Comparison of ENCODE assay signal across 1 cellular context in the genomic region with DNA sequence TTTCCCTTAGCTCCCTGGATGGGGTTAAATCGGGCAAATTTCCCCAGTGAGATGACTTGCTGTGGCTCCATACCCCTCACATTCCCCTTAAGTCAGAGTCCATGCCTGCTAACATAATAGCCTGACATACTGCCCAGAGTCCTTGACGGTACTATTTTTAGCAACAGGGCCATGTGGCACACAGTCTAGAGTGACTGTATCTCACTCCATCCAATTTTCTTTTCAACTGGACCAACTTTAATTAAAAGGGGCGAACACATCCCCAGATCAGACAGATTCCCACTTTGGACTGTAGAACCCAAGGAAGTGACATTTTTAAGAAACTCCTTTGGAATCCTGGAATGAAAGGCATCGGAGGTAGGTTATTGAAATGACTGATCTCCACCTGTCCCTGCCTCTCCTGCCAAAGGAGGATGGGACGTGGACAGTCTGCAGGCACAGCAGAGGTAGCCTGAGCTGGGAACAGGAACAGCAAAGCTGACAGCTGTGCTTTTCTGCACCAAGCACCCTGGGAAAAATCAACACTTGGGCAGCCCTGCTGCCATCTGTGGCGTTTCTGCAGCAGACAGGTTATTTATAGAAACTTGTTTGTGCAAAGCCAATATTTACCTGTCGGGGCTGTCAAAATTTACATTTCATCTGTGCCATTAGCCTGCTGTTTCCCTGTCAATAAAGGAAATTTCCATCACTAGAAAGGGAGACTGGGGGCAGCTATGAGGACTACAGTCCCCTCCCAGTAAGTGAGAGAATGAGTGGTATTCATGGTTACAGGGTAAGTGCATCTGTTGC.
A peak's percentile ranks its signal among the peaks of the same experiment; 100 is the strongest.
TF ChIP-seq lines count a peak whose summit lies in the region.

No MANE protein-coding gene starts in this region.

TF ChIP-seq in HepG2, 621 proteins besides CTCF, POLR2A, EP300 and RAD21 (continued from another document and continues in another):
- TF ChIP-seq, protein P1, sequence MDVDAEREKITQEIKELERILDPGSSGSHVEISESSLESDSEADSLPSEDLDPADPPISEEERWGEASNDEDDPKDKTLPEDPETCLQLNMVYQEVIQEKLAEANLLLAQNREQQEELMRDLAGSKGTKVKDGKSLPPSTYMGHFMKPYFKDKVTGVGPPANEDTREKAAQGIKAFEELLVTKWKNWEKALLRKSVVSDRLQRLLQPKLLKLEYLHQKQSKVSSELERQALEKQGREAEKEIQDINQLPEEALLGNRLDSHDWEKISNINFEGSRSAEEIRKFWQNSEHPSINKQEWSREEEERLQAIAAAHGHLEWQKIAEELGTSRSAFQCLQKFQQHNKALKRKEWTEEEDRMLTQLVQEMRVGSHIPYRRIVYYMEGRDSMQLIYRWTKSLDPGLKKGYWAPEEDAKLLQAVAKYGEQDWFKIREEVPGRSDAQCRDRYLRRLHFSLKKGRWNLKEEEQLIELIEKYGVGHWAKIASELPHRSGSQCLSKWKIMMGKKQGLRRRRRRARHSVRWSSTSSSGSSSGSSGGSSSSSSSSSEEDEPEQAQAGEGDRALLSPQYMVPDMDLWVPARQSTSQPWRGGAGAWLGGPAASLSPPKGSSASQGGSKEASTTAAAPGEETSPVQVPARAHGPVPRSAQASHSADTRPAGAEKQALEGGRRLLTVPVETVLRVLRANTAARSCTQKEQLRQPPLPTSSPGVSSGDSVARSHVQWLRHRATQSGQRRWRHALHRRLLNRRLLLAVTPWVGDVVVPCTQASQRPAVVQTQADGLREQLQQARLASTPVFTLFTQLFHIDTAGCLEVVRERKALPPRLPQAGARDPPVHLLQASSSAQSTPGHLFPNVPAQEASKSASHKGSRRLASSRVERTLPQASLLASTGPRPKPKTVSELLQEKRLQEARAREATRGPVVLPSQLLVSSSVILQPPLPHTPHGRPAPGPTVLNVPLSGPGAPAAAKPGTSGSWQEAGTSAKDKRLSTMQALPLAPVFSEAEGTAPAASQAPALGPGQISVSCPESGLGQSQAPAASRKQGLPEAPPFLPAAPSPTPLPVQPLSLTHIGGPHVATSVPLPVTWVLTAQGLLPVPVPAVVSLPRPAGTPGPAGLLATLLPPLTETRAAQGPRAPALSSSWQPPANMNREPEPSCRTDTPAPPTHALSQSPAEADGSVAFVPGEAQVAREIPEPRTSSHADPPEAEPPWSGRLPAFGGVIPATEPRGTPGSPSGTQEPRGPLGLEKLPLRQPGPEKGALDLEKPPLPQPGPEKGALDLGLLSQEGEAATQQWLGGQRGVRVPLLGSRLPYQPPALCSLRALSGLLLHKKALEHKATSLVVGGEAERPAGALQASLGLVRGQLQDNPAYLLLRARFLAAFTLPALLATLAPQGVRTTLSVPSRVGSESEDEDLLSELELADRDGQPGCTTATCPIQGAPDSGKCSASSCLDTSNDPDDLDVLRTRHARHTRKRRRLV (CRISPR knock-in tag; IDR thresholded peaks at IDR 0.05): 0 out of 2 replicates have a peak, but pooled peaks have one; percentile 61
- TF ChIP-seq, protein P2, sequence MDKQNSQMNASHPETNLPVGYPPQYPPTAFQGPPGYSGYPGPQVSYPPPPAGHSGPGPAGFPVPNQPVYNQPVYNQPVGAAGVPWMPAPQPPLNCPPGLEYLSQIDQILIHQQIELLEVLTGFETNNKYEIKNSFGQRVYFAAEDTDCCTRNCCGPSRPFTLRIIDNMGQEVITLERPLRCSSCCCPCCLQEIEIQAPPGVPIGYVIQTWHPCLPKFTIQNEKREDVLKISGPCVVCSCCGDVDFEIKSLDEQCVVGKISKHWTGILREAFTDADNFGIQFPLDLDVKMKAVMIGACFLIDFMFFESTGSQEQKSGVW (CRISPR knock-in tag; IDR thresholded peaks at IDR 0.05; ENCODE audit: borderline replicate concordance): no peak
- peak; percentile 98 for TF ChIP-seq FOXK1 (CRISPR knock-in tag; IDR thresholded peaks at IDR 0.05; ENCODE audit: borderline replicate concordance, low read depth)
- TF ChIP-seq ZNF713 (CRISPR knock-in tag; IDR thresholded peaks at IDR 0.05): no peak
- TF ChIP-seq, protein P3, sequence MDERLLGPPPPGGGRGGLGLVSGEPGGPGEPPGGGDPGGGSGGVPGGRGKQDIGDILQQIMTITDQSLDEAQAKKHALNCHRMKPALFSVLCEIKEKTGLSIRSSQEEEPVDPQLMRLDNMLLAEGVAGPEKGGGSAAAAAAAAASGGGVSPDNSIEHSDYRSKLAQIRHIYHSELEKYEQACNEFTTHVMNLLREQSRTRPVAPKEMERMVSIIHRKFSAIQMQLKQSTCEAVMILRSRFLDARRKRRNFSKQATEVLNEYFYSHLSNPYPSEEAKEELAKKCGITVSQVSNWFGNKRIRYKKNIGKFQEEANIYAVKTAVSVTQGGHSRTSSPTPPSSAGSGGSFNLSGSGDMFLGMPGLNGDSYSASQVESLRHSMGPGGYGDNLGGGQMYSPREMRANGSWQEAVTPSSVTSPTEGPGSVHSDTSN (CRISPR knock-in tag; IDR thresholded peaks at IDR 0.05): 0 out of 2 replicates have a peak, but pooled peaks have one; percentile 37
- TF ChIP-seq, protein P4, sequence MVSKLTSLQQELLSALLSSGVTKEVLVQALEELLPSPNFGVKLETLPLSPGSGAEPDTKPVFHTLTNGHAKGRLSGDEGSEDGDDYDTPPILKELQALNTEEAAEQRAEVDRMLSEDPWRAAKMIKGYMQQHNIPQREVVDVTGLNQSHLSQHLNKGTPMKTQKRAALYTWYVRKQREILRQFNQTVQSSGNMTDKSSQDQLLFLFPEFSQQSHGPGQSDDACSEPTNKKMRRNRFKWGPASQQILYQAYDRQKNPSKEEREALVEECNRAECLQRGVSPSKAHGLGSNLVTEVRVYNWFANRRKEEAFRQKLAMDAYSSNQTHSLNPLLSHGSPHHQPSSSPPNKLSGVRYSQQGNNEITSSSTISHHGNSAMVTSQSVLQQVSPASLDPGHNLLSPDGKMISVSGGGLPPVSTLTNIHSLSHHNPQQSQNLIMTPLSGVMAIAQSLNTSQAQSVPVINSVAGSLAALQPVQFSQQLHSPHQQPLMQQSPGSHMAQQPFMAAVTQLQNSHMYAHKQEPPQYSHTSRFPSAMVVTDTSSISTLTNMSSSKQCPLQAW (CRISPR knock-in tag; IDR thresholded peaks at IDR 0.05): peak; percentile 89
- TF ChIP-seq, protein P5, sequence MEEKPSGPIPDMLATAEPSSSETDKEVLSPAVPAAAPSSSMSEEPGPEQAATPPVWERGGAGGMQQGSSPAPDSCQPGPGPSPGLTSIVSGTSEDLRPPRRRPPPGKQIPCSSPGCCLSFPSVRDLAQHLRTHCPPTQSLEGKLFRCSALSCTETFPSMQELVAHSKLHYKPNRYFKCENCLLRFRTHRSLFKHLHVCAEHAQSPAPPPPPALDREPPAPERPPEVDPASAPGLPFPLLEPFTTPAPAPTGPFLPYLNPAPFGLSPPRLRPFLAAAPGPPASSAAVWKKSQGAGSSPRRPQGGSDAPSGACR (CRISPR knock-in tag; IDR thresholded peaks at IDR 0.05): peak; percentile 86; the same call in 1 of the 2 replicates
- TF ChIP-seq, protein P6, sequence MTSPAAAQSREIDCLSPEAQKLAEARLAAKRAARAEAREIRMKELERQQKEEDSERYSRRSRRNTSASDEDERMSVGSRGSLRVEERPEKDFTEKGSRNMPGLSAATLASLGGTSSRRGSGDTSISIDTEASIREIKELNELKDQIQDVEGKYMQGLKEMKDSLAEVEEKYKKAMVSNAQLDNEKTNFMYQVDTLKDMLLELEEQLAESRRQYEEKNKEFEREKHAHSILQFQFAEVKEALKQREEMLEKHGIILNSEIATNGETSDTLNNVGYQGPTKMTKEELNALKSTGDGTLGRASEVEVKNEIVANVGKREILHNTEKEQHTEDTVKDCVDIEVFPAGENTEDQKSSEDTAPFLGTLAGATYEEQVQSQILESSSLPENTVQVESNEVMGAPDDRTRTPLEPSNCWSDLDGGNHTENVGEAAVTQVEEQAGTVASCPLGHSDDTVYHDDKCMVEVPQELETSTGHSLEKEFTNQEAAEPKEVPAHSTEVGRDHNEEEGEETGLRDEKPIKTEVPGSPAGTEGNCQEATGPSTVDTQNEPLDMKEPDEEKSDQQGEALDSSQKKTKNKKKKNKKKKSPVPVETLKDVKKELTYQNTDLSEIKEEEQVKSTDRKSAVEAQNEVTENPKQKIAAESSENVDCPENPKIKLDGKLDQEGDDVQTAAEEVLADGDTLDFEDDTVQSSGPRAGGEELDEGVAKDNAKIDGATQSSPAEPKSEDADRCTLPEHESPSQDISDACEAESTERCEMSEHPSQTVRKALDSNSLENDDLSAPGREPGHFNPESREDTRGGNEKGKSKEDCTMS (CRISPR knock-in tag; conservative IDR thresholded peaks at IDR 0.05): no peak
- no peak for TF ChIP-seq TMF1 (CRISPR knock-in tag; IDR thresholded peaks at IDR 0.05; ENCODE audit: low read depth)
- TF ChIP-seq TCF12 (IDR thresholded peaks at IDR 0.05): no peak
- TF ChIP-seq TCF12 (CRISPR knock-in tag; IDR thresholded peaks at IDR 0.05): peak; percentile 98
- TF ChIP-seq ZNF652 (CRISPR knock-in tag; IDR thresholded peaks at IDR 0.05; ENCODE audit: borderline replicate concordance, low read depth): peak; percentile 9; the same call in 1 of the 2 replicates
- peak; percentile 94 for TF ChIP-seq NCOA2 (CRISPR knock-in tag; IDR thresholded peaks at IDR 0.05)
- TF ChIP-seq, protein P7, sequence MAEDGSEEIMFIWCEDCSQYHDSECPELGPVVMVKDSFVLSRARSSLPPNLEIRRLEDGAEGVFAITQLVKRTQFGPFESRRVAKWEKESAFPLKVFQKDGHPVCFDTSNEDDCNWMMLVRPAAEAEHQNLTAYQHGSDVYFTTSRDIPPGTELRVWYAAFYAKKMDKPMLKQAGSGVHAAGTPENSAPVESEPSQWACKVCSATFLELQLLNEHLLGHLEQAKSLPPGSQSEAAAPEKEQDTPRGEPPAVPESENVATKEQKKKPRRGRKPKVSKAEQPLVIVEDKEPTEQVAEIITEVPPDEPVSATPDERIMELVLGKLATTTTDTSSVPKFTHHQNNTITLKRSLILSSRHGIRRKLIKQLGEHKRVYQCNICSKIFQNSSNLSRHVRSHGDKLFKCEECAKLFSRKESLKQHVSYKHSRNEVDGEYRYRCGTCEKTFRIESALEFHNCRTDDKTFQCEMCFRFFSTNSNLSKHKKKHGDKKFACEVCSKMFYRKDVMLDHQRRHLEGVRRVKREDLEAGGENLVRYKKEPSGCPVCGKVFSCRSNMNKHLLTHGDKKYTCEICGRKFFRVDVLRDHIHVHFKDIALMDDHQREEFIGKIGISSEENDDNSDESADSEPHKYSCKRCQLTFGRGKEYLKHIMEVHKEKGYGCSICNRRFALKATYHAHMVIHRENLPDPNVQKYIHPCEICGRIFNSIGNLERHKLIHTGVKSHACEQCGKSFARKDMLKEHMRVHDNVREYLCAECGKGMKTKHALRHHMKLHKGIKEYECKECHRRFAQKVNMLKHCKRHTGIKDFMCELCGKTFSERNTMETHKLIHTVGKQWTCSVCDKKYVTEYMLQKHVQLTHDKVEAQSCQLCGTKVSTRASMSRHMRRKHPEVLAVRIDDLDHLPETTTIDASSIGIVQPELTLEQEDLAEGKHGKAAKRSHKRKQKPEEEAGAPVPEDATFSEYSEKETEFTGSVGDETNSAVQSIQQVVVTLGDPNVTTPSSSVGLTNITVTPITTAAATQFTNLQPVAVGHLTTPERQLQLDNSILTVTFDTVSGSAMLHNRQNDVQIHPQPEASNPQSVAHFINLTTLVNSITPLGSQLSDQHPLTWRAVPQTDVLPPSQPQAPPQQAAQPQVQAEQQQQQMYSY (CRISPR knock-in tag; IDR thresholded peaks at IDR 0.05): no peak
- TF ChIP-seq, protein P8, sequence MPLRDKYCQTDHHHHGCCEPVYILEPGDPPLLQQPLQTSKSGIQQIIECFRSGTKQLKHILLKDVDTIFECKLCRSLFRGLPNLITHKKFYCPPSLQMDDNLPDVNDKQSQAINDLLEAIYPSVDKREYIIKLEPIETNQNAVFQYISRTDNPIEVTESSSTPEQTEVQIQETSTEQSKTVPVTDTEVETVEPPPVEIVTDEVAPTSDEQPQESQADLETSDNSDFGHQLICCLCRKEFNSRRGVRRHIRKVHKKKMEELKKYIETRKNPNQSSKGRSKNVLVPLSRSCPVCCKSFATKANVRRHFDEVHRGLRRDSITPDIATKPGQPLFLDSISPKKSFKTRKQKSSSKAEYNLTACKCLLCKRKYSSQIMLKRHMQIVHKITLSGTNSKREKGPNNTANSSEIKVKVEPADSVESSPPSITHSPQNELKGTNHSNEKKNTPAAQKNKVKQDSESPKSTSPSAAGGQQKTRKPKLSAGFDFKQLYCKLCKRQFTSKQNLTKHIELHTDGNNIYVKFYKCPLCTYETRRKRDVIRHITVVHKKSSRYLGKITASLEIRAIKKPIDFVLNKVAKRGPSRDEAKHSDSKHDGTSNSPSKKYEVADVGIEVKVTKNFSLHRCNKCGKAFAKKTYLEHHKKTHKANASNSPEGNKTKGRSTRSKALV (CRISPR knock-in tag; IDR thresholded peaks at IDR 0.05): peak; percentile 56; the same call in 1 of the 2 replicates
- TF ChIP-seq ZFP62 (CRISPR knock-in tag; IDR thresholded peaks at IDR 0.05): no peak
- TF ChIP-seq ZNF543 (CRISPR knock-in tag; IDR thresholded peaks at IDR 0.05): 0 out of 2 replicates have a peak, but pooled peaks have one; percentile 38
- TF ChIP-seq, protein P9, sequence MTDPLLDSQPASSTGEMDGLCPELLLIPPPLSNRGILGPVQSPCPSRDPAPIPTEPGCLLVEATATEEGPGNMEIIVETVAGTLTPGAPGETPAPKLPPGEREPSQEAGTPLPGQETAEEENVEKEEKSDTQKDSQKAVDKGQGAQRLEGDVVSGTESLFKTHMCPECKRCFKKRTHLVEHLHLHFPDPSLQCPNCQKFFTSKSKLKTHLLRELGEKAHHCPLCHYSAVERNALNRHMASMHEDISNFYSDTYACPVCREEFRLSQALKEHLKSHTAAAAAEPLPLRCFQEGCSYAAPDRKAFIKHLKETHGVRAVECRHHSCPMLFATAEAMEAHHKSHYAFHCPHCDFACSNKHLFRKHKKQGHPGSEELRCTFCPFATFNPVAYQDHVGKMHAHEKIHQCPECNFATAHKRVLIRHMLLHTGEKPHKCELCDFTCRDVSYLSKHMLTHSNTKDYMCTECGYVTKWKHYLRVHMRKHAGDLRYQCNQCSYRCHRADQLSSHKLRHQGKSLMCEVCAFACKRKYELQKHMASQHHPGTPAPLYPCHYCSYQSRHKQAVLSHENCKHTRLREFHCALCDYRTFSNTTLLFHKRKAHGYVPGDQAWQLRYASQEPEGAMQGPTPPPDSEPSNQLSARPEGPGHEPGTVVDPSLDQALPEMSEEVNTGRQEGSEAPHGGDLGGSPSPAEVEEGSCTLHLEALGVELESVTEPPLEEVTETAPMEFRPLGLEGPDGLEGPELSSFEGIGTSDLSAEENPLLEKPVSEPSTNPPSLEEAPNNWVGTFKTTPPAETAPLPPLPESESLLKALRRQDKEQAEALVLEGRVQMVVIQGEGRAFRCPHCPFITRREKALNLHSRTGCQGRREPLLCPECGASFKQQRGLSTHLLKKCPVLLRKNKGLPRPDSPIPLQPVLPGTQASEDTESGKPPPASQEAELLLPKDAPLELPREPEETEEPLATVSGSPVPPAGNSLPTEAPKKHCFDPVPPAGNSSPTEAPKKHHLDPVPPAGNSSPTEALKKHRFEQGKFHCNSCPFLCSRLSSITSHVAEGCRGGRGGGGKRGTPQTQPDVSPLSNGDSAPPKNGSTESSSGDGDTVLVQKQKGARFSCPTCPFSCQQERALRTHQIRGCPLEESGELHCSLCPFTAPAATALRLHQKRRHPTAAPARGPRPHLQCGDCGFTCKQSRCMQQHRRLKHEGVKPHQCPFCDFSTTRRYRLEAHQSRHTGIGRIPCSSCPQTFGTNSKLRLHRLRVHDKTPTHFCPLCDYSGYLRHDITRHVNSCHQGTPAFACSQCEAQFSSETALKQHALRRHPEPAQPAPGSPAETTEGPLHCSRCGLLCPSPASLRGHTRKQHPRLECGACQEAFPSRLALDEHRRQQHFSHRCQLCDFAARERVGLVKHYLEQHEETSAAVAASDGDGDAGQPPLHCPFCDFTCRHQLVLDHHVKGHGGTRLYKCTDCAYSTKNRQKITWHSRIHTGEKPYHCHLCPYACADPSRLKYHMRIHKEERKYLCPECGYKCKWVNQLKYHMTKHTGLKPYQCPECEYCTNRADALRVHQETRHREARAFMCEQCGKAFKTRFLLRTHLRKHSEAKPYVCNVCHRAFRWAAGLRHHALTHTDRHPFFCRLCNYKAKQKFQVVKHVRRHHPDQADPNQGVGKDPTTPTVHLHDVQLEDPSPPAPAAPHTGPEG (CRISPR knock-in tag; IDR thresholded peaks at IDR 0.05): no peak
- TF ChIP-seq CCDC6 (CRISPR knock-in tag; IDR thresholded peaks at IDR 0.05): peak; percentile 57; the same call in 1 of the 2 replicates
- no peak for TF ChIP-seq ZNF781 (CRISPR knock-in tag; IDR thresholded peaks at IDR 0.05; ENCODE audit: borderline replicate concordance, not compliant biosample characterization)
- TF ChIP-seq GABPA (IDR thresholded peaks at IDR 0.05; ENCODE audit: low read depth, low read length): no peak
- TF ChIP-seq GABPA (CRISPR knock-in tag; IDR thresholded peaks at IDR 0.05; ENCODE audit: low read depth): peak; percentile 62
